1 cellular context compared by ENCODE assay signal in the genomic region with DNA sequence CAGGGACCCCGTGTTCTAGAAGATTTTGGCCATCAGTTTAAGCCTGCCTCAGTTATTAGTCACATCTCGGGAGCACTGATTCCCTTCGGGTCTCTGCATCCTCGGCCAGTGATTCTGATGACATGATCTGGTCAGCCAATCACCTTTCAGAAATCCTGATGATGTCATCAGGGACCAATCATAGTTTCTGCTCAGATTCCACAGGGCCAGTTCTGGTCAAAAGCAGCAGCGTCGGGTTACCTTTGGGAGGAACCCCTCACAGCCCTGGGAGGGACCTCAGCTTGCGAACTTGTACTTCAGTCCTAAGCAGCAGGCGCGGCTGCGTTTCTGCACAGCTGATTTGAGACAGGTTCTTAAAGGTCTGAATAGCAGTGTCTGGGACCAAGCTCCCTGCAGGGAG.
TF ChIP-seq lines count a peak whose summit lies in the region.

No MANE protein-coding gene starts in this region.

TF ChIP-seq in WTC11, 78 proteins besides CTCF, POLR2A, EP300 and RAD21 (continued from another document):
- TF ChIP-seq, protein P1, sequence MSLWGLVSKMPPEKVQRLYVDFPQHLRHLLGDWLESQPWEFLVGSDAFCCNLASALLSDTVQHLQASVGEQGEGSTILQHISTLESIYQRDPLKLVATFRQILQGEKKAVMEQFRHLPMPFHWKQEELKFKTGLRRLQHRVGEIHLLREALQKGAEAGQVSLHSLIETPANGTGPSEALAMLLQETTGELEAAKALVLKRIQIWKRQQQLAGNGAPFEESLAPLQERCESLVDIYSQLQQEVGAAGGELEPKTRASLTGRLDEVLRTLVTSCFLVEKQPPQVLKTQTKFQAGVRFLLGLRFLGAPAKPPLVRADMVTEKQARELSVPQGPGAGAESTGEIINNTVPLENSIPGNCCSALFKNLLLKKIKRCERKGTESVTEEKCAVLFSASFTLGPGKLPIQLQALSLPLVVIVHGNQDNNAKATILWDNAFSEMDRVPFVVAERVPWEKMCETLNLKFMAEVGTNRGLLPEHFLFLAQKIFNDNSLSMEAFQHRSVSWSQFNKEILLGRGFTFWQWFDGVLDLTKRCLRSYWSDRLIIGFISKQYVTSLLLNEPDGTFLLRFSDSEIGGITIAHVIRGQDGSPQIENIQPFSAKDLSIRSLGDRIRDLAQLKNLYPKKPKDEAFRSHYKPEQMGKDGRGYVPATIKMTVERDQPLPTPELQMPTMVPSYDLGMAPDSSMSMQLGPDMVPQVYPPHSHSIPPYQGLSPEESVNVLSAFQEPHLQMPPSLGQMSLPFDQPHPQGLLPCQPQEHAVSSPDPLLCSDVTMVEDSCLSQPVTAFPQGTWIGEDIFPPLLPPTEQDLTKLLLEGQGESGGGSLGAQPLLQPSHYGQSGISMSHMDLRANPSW (CRISPR knock-in tag; conservative IDR thresholded peaks at IDR 0.05; ENCODE audit: low read depth): no peak
- TF ChIP-seq ATF1 (CRISPR knock-in tag; IDR thresholded peaks at IDR 0.05): no peak
- no peak for TF ChIP-seq SP1 (CRISPR knock-in tag; conservative IDR thresholded peaks at IDR 0.05)
- no peak for TF ChIP-seq ESRRA (CRISPR knock-in tag; IDR thresholded peaks at IDR 0.05; ENCODE audit: borderline replicate concordance)
- no peak for TF ChIP-seq GTF2I (CRISPR knock-in tag; conservative IDR thresholded peaks at IDR 0.05)
- TF ChIP-seq, protein P2, sequence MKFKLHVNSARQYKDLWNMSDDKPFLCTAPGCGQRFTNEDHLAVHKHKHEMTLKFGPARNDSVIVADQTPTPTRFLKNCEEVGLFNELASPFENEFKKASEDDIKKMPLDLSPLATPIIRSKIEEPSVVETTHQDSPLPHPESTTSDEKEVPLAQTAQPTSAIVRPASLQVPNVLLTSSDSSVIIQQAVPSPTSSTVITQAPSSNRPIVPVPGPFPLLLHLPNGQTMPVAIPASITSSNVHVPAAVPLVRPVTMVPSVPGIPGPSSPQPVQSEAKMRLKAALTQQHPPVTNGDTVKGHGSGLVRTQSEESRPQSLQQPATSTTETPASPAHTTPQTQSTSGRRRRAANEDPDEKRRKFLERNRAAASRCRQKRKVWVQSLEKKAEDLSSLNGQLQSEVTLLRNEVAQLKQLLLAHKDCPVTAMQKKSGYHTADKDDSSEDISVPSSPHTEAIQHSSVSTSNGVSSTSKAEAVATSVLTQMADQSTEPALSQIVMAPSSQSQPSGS (CRISPR knock-in tag; IDR thresholded peaks at IDR 0.05; ENCODE audit: borderline replicate concordance, low read depth): no peak
- TF ChIP-seq, protein P3, sequence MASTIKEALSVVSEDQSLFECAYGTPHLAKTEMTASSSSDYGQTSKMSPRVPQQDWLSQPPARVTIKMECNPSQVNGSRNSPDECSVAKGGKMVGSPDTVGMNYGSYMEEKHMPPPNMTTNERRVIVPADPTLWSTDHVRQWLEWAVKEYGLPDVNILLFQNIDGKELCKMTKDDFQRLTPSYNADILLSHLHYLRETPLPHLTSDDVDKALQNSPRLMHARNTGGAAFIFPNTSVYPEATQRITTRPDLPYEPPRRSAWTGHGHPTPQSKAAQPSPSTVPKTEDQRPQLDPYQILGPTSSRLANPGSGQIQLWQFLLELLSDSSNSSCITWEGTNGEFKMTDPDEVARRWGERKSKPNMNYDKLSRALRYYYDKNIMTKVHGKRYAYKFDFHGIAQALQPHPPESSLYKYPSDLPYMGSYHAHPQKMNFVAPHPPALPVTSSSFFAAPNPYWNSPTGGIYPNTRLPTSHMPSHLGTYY (CRISPR knock-in tag; IDR thresholded peaks at IDR 0.05): no peak
- TF ChIP-seq TEAD1 (CRISPR knock-in tag; IDR thresholded peaks at IDR 0.05): no peak
- no peak for TF ChIP-seq ZNF423 (CRISPR knock-in tag; IDR thresholded peaks at IDR 0.05)
- TF ChIP-seq GRHL2 (CRISPR knock-in tag; IDR thresholded peaks at IDR 0.05; ENCODE audit: insufficient replicate concordance, severe bottlenecking): no peak
